27 cellular contexts compared by ENCODE assay signal in the genomic region with DNA sequence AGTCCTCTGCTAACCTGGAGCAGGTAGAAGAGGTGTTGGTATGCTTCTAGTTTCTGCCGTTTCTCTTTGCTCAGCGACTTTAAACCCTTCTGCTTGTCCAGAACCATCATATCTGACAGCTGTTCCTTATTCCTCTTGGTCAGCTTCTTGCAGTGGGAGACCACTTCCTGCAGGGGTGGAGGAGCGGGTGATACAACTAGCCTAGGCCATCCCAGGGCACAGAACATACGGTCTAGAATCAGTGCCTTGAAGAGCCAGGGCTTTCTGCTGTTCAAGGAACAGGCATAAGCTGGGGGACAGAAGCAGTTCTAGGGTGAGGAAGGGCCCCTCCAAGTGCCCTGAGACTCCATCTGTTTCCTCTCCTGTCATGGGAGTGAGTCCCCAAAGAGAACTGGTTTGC. TPM values are rescaled to one million over a fixed set of nuclear protein-coding genes. Genes with fewer than 3 reads are reported as not detected.
"Had no signal": no experiment of that assay in that cellular context is flagged by ENCODE, and none has a peak within 500 bp of the region (broad histone marks: within the 10 kb centered on the region; RNA-seq: fewer than 3 reads in every experiment).

No MANE protein-coding gene starts in this region.

- H3K9me3 ChIP-seq: SJCRH30, SK-N-SH had no signal

- H3K27ac ChIP-seq: brain microvascular endothelial cell, cardiac muscle cell, SJCRH30 had no signal

- H3K27me3 ChIP-seq: brain microvascular endothelial cell, cardiac muscle cell, SJCRH30 had no signal

- ATAC-seq: activated CD4-positive, CD25-positive, alpha-beta regulatory T cell treated with anti-CD3 and anti-CD28 coated beads, Interleukin-2, amount 50 U/mL, for 24 hours; activated CD8-positive, alpha-beta T cell treated with anti-CD3 and anti-CD28 coated beads, Interleukin-2, amount 10 ng/mL, durations not matched to agents 7 days and 5 days; activated naive CD4-positive, alpha-beta T cell treated with anti-CD3 and anti-CD28 coated beads, Interleukin-2, amount 50 U/mL, for 72 hours had no signal

- H3K4me1 ChIP-seq: SJCRH30 had no signal

- DNase-seq: activated CD4-positive, alpha-beta T cell treated with anti-CD3 and anti-CD28 coated beads for 48 hours; activated CD4-positive, alpha-beta T cell treated with anti-CD3 and anti-CD28 coated beads, Interleukin-2, amount 50 U/mL, for 4 hours; activated CD8-positive, alpha-beta memory T cell treated with anti-CD3 and anti-CD28 coated beads, Interleukin-2, amount 50 U/mL, for 48 hours; activated CD8-positive, alpha-beta T cell treated with anti-CD3 and anti-CD28 coated beads, Interleukin-2, amount 10 ng/mL, durations not matched to agents 7 days and 5 days; activated naive CD4-positive, alpha-beta T cell treated with Interleukin-2 at 50 U/mL for 16 hours; activated T-cell treated with anti-CD3 and anti-CD28 coated beads, Interleukin-2, amount 50 U/mL, for 1 hour; brain microvascular endothelial cell; KG1; NCI-H1092 treated with DMSO at 0.1 percent for 48 hours; NCI-H1417 treated with DMSO at 0.1 percent for 48 hours; NCI-H1694; NCI-H2029; NCI-H2107; NCI-H2171 treated with DMSO at 0.1 percent for 48 hours; NCI-H226; NCI-H526 treated with DMSO at 0.1 percent for 48 hours; NCI-H82; SJCRH30; SK-N-SH; SW 1271 had no signal

- H3K4me3 ChIP-seq: cardiac muscle cell, SJCRH30 had no signal

RNA-seq across cellular contexts. Expression of a gene that starts 32.5 kb away (rescaled TPM):
- polyA plus RNA-seq: IgD-negative memory B cell had no signal

RNA-seq across cellular contexts. Expression of a gene that starts 39.7 kb away (rescaled TPM):
- total RNA-seq: MCF 10A, NCI-H460, RPMI7951, SJCRH30 had no signal
- polyA plus RNA-seq: cardiac muscle cell, SK-N-SH had no signal
